18 cellular contexts compared by ENCODE assay signal in the genomic region with DNA sequence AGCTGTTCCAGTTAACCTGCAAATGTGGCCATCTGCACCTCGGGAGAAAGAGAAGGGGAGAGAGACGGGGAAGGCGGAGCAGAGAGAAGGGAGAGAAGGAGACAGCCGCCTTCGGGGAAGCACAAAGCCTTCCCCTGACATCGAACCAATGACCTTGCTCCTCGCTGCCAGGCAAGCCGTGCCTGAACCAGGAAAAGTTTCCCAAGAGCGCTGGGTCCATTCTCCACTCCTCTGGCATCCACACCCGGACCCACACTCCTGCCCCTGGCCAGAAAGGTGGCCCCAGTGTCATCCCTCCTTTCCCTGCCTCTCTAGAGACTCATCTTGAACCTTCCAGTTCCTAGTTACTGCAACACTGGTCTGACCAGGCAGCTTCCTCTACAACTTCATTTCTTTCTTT.
"Had no signal": no experiment of that assay in that cellular context is flagged by ENCODE, and none has a peak within 500 bp of the region (broad histone marks: within the 10 kb centered on the region; RNA-seq: fewer than 3 reads in every experiment).

No MANE protein-coding gene starts in this region.

- H3K79me2 ChIP-seq: parathyroid adenoma had no signal

- H3K9ac ChIP-seq: parathyroid adenoma had no signal

- H3K27ac Mint-ChIP-seq: activated CD4-positive, alpha-beta T cell treated with anti-CD3 and anti-CD28 coated beads, Interleukin-2, amount 10 ng/mL, durations not matched to agents 7 days and 5 days; activated naive CD4-positive, alpha-beta T cell treated with anti-CD3 and anti-CD28 coated beads for 36 hours; memory B cell; naive B cell; stimulated activated memory B cell treated with anti-CD40 and anti-IgM and Interleukin-4, amounts not matched to agents 10 μg/mL and 1 μg/mL and 100 μg/mL, for 72 hours had no signal

- H3K4me1 ChIP-seq: parathyroid adenoma had no signal

- H3K27me3 Mint-ChIP-seq: activated CD4-positive, alpha-beta T cell treated with anti-CD3 and anti-CD28 coated beads, Interleukin-2, amount 10 ng/mL, durations not matched to agents 7 days and 5 days; naive B cell; stimulated activated memory B cell treated with anti-CD40 and anti-IgM and Interleukin-4, amounts not matched to agents 10 μg/mL and 1 μg/mL and 100 μg/mL, for 72 hours had no signal

- H3K36me3 ChIP-seq: brain microvascular endothelial cell, gastrocnemius medialis, heart right ventricle, neutrophil had no signal

- H3K9me3 Mint-ChIP-seq: activated CD4-positive, alpha-beta T cell treated with anti-CD3 and anti-CD28 coated beads, Interleukin-2, amount 10 ng/mL, durations not matched to agents 7 days and 5 days; activated naive CD4-positive, alpha-beta T cell treated with anti-CD3 and anti-CD28 coated beads for 36 hours; activated T-cell treated with anti-CD3 and anti-CD28 coated beads, Interleukin-2, amount 50 U/mL, for 4 hours; memory B cell; naive B cell; stimulated activated memory B cell treated with anti-CD40 and anti-IgM and Interleukin-4, amounts not matched to agents 10 μg/mL and 1 μg/mL and 100 μg/mL, for 72 hours had no signal

- H3K4me3 ChIP-seq: gastrocnemius medialis, heart right ventricle, mucosa of descending colon, smooth muscle cell had no signal

- H3K4me3 Mint-ChIP-seq: activated CD4-positive, alpha-beta T cell treated with anti-CD3 and anti-CD28 coated beads, Interleukin-2, amount 10 ng/mL, durations not matched to agents 7 days and 5 days; activated naive CD4-positive, alpha-beta T cell treated with anti-CD3 and anti-CD28 coated beads for 36 hours; activated T-cell treated with anti-CD3 and anti-CD28 coated beads, Interleukin-2, amount 50 U/mL, for 4 hours; memory B cell; naive B cell; stimulated activated memory B cell treated with anti-CD40 and anti-IgM and Interleukin-4, amounts not matched to agents 10 μg/mL and 1 μg/mL and 100 μg/mL, for 72 hours had no signal

- DNase-seq: activated CD4-positive, alpha-beta T cell treated with anti-CD3 and anti-CD28 coated beads, Interleukin-2, amount 10 ng/mL, durations not matched to agents 7 days and 5 days; activated CD8-positive, alpha-beta memory T cell treated with anti-CD3 and anti-CD28 coated beads, Interleukin-2, amount 50 U/mL, for 4 hours; activated naive CD4-positive, alpha-beta T cell treated with anti-CD3 and anti-CD28 coated beads for 36 hours; activated T-cell treated with anti-CD3 and anti-CD28 coated beads, Interleukin-2, amount 50 U/mL, for 4 hours; brain microvascular endothelial cell; central memory CD4-positive, alpha-beta T cell; gastrocnemius medialis; heart right ventricle; kidney glomerular epithelial cell; mucosa of descending colon; naive B cell; stimulated activated CD4-positive, alpha-beta T cell treated with anti-CD3 and anti-CD28 coated beads, Interleukin-4, amount 100 ng/mL, for 24 hours; T1000 had no signal

- H3K9me3 ChIP-seq: gastrocnemius medialis, heart right ventricle, mucosa of descending colon, neutrophil had no signal

- H3K4me1 Mint-ChIP-seq: activated CD4-positive, alpha-beta T cell treated with anti-CD3 and anti-CD28 coated beads, Interleukin-2, amount 10 ng/mL, durations not matched to agents 7 days and 5 days; memory B cell; naive B cell; stimulated activated memory B cell treated with anti-CD40 and anti-IgM and Interleukin-4, amounts not matched to agents 10 μg/mL and 1 μg/mL and 100 μg/mL, for 72 hours had no signal

- H3K27ac ChIP-seq: brain microvascular endothelial cell, gastrocnemius medialis, heart right ventricle, neutrophil, parathyroid adenoma had no signal

- H3K27me3 ChIP-seq: brain microvascular endothelial cell, gastrocnemius medialis, heart right ventricle, neutrophil had no signal

- H3K36me3 Mint-ChIP-seq: memory B cell; naive B cell; stimulated activated memory B cell treated with anti-CD40 and anti-IgM and Interleukin-4, amounts not matched to agents 10 μg/mL and 1 μg/mL and 100 μg/mL, for 72 hours had no signal

- H2AFZ ChIP-seq: parathyroid adenoma had no signal

- H3K4me2 ChIP-seq: smooth muscle cell had no signal
